In genomic region chr1:115105836-115106235, GRCh38 we compare ENCODE assay signal across 25 cellular contexts. TPM values are rescaled to one million over a fixed set of nuclear protein-coding genes. Genes with fewer than 3 reads are reported as not detected.
"Had no signal": no experiment of that assay in that cellular context is flagged by ENCODE, and none has a peak within 500 bp of the region (broad histone marks: within the 10 kb centered on the region; RNA-seq: fewer than 3 reads in every experiment).

No MANE protein-coding gene starts in this region.

- H3K4me3 Mint-ChIP-seq: activated CD8-positive, alpha-beta T cell treated with anti-CD3 and anti-CD28 coated beads, Interleukin-2, amount 10 ng/mL, durations not matched to agents 7 days and 5 days; activated naive CD4-positive, alpha-beta T cell treated with anti-CD3 and anti-CD28 coated beads, Interleukin-2, amount 50 U/mL, for 24 hours; T-helper 1 cell treated with Interleukin-12 subunit alpha and Interleukin-12 subunit beta and Interleukin-4 antibody, amounts not matched to agents 30 μg/mL and 1 μg/mL, for 36 hours; WTC11 had no signal

- H3K36me3 ChIP-seq: breast epithelium, Peyer's patch had no signal

- H3K27me3 ChIP-seq: breast epithelium, Peyer's patch had no signal

- H3K27me3 Mint-ChIP-seq: activated naive CD4-positive, alpha-beta T cell treated with anti-CD3 and anti-CD28 coated beads, Interleukin-2, amount 50 U/mL, for 24 hours had no signal

- H3K27ac ChIP-seq: breast epithelium, Peyer's patch, RWPE1 had no signal

- DNase-seq: activated CD4-positive, alpha-beta T cell treated with anti-CD3 and anti-CD28 coated beads for 48 hours; activated CD4-positive, alpha-beta T cell treated with anti-CD3 and anti-CD28 coated beads, Interleukin-2, amount 50 U/mL, for 4 hours; activated CD4-positive, CD25-positive, alpha-beta regulatory T cell treated with anti-CD3 and anti-CD28 coated beads, Interleukin-2, amount 50 U/mL, for 72 hours; activated CD8-positive, alpha-beta memory T cell treated with anti-CD3 and anti-CD28 coated beads, Interleukin-2, amount 50 U/mL, for 48 hours; activated CD8-positive, alpha-beta T cell treated with anti-CD3 and anti-CD28 coated beads, Interleukin-2, amount 10 ng/mL, durations not matched to agents 7 days and 5 days; activated naive CD4-positive, alpha-beta T cell; activated T-cell treated with anti-CD3 and anti-CD28 coated beads, Interleukin-2, amount 50 U/mL, for 1 hour; aorta; caudate nucleus; Karpas-422; MM.1S; NCI-H146; NCI-H187 treated with DMSO at 0.1 percent for 48 hours; NCI-H2081 treated with DMSO at 0.1 percent for 48 hours; NCI-H446; NCI-H524; Peyer's patch; Right ventricle myocardium superior had no signal

- H3K9me3 Mint-ChIP-seq: activated naive CD4-positive, alpha-beta T cell treated with anti-CD3 and anti-CD28 coated beads, Interleukin-2, amount 50 U/mL, for 24 hours; T-helper 1 cell treated with Interleukin-12 subunit alpha and Interleukin-12 subunit beta and Interleukin-4 antibody, amounts not matched to agents 30 μg/mL and 1 μg/mL, for 36 hours had no signal

- H3K27ac Mint-ChIP-seq: activated CD8-positive, alpha-beta T cell treated with anti-CD3 and anti-CD28 coated beads, Interleukin-2, amount 10 ng/mL, durations not matched to agents 7 days and 5 days; activated naive CD4-positive, alpha-beta T cell treated with anti-CD3 and anti-CD28 coated beads, Interleukin-2, amount 50 U/mL, for 24 hours; T-helper 1 cell treated with Interleukin-12 subunit alpha and Interleukin-12 subunit beta and Interleukin-4 antibody, amounts not matched to agents 30 μg/mL and 1 μg/mL, for 36 hours; WTC11 had no signal

- H3K4me3 ChIP-seq: breast epithelium, K562, Peyer's patch had no signal

- H3K9me3 ChIP-seq: breast epithelium, Peyer's patch had no signal

- ATAC-seq: activated CD8-positive, alpha-beta T cell treated with anti-CD3 and anti-CD28 coated beads, Interleukin-2, amount 10 ng/mL, durations not matched to agents 7 days and 5 days; K562; WTC11 had no signal

- H3K4me1 ChIP-seq: breast epithelium, Peyer's patch had no signal

RNA-seq across cellular contexts. Expression of gene TSPAN2, which starts 16.5 kb away (rescaled TPM):
- total RNA-seq: K562, SK-MEL-5 had no signal
- polyA plus RNA-seq: K562 had no signal
